Comparison of ENCODE assay signal across 30 cellular contexts in genomic region chr5:19342942-19343341, GRCh38.
"Had no signal": no experiment of that assay in that cellular context is flagged by ENCODE, and none has a peak within 500 bp of the region (broad histone marks: within the 10 kb centered on the region; RNA-seq: fewer than 3 reads in every experiment).

No MANE protein-coding gene starts in this region.

- H3K36me3 ChIP-seq: ascending aorta, cardiac muscle cell had no signal

- FAIRE-seq: bronchial epithelial cell, TTC549 had no signal

- H3K4me3 ChIP-seq: ascending aorta, cardiac muscle cell had no signal

- H3K27ac ChIP-seq: ascending aorta, cardiac muscle cell, VCaP had no signal

- H3K27me3 ChIP-seq: ascending aorta, cardiac muscle cell had no signal

- DNase-seq: activated B cell treated with CpG ODN at 0.5 μM for 24 hours; activated CD4-positive, alpha-beta memory T cell treated with anti-CD3 and anti-CD28 coated beads for 36 hours; activated CD4-positive, alpha-beta T cell treated with anti-CD3 and anti-CD28 coated beads for 4 hours; activated CD4-positive, alpha-beta T cell treated with anti-CD3 and anti-CD28 coated beads, Interleukin-2, amount 10 ng/mL, durations not matched to agents 24 days and 14 days; activated CD4-positive, alpha-beta T cell treated with anti-CD3 and anti-CD28 coated beads, Interleukin-2, amount 50 U/mL, for 1 hour; activated CD4-positive, alpha-beta T cell treated with anti-CD3 and anti-CD28 coated beads, Interleukin-2, amount 50 U/mL, for 4 hours; activated CD4-positive, CD25-positive, alpha-beta regulatory T cell treated with anti-CD3 and anti-CD28 coated beads, Interleukin-2, amount 50 U/mL, for 72 hours; activated CD8-positive, alpha-beta memory T cell treated with anti-CD3 and anti-CD28 coated beads, Interleukin-2, amount 50 U/mL, for 4 hours; activated CD8-positive, alpha-beta T cell treated with anti-CD3 and anti-CD28 coated beads for 36 hours; activated effector memory CD4-positive, alpha-beta T cell treated with anti-CD3 and anti-CD28 coated beads, Interleukin-2, amount 50 U/mL, for 16 hours; activated gamma-delta T cell treated with Interleukin-2 at 50 U/mL for 16 hours; activated naive CD4-positive, alpha-beta T cell; activated naive CD4-positive, alpha-beta T cell treated with anti-CD3 and anti-CD28 coated beads for 36 hours; activated naive CD8-positive, alpha-beta T cell treated with anti-CD3 and anti-CD28 coated beads, Interleukin-2, amount 10 ng/mL, durations not matched to agents 7 days and 5 days; activated naive CD8-positive, alpha-beta T cell treated with anti-CD3 and anti-CD28 coated beads, Interleukin-2, amount 50 U/mL, for 24 hours; activated T-cell treated with anti-CD3 and anti-CD28 coated beads for 4 hours; activated T-cell treated with anti-CD3 and anti-CD28 coated beads, Interleukin-2, amount 50 U/mL, for 1 hour; activated T-cell treated with anti-CD3 and anti-CD28 coated beads, Interleukin-2, amount 50 U/mL, for 4 hours; activated T-cell treated with anti-CD3 and anti-CD28 coated beads, Interleukin-2, amount 50 U/mL, for 72 hours; amygdala; anterior cingulate cortex; central memory CD4-positive, alpha-beta T cell; T-helper 1 cell; T-helper 2 cell; T-helper 9 cell had no signal
